In the genomic region with DNA sequence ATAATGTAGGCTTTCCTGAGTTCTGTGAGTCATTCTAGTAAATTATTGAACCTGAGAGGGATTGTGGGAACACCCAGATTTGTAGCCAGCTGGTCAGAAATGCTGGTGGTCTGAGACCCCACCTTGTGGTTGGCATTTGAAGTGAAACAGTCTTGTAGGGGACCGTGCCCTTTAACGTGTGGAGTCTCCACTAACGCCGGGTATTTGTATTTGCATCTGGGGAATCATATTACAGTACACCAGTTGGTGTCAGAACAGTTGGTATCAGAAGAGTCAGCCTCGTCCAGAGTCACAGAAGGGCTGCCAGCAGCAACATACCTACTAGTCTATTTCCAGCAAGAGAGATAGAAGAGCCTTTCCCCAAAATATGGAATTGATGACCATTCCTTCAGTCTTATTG, we compare ENCODE assay signal across 28 cellular contexts. TPM values are rescaled to one million over a fixed set of nuclear protein-coding genes. Genes with fewer than 3 reads are reported as not detected.
DNase-seq lines count a peak whose midpoint lies in the region; ATAC-seq, FAIRE-seq and TF ChIP-seq lines count a peak whose summit lies in the region.
"Had no signal": no experiment of that assay in that cellular context is flagged by ENCODE, and none has a peak within 500 bp of the region (broad histone marks: within the 10 kb centered on the region; RNA-seq: fewer than 3 reads in every experiment).

No MANE protein-coding gene starts in this region.

- 23% methylated on average over 5 of the region's 5 CpGs for WGBS in HepG2 (ENCODE audit: low lambda C conversion rate)

- H3K9ac ChIP-seq in HepG2 (ENCODE audit: insufficient read depth, low read depth, low read length) = no peak overlapping the region

- H3K4me3 ChIP-seq in HepG2 (replicated peaks in 1 of 3; ENCODE audit: insufficient read depth in 1 of 3, low read depth in 2 of 3, low read length in 3 of 3) = no peak overlapping the region
- H3K4me3 ChIP-seq: dorsolateral prefrontal cortex, lower lobe of right lung, PC-9, tibial nerve had no signal

- H3K36me3 Mint-ChIP-seq in brain (no peaks in the 10 kb centered on the region), T-cell (no peaks in the 10 kb centered on the region)
- H3K36me3 Mint-ChIP-seq: CD14-positive monocyte had no signal

- no peaks in the 10 kb centered on the region for H3K9me3 ChIP-seq in HepG2 (ENCODE audit: low read length)
- H3K9me3 ChIP-seq: lower lobe of right lung, tibial nerve had no signal

- BruUV-seq in HepG2 (replicated peaks; lab: Mats Ljungman, UMichigan) = no TSS peak

- H2AFZ ChIP-seq in HepG2 (ENCODE audit: low read length) = no peak overlapping the region
- H2AFZ ChIP-seq: PC-9 had no signal

- DNase-seq in ELF-1 (ENCODE audit: low read depth, low spot score) (peak; percentile 14), NCI-H1694 (lab: John Stamatoyannopoulos, UW) (peak; percentile 22), HepG2 (ENCODE audit: low spot score) (peak; percentile 33), T-cell (no peak), hypothalamus (lab: John Stamatoyannopoulos, UW) (no peak)
- no peak for DNase-seq in activated CD4-positive, alpha-beta T cell treated with anti-CD3 and anti-CD28 coated beads for 1 hour
- DNase-seq: activated CD4-positive, alpha-beta T cell treated with anti-CD3 and anti-CD28 coated beads for 4 hours; activated naive CD4-positive, alpha-beta T cell treated with anti-CD3 and anti-CD28 coated beads, Interleukin-2, amount 50 U/mL, for 16 hours; activated T-cell treated with anti-CD3 and anti-CD28 coated beads, Interleukin-2, amount 50 U/mL, for 72 hours; aorta; central memory CD4-positive, alpha-beta T cell; dorsolateral prefrontal cortex; GOT3; lower lobe of right lung; NCI-H1436; SIG-M5; stimulated activated CD4-positive, alpha-beta T cell treated with anti-CD3 and anti-CD28 coated beads, Interleukin-12 subunit alpha, Interleukin-12 subunit beta, amount 100 ng/mL, for 4 hours; stimulated activated CD4-positive, alpha-beta T cell treated with anti-CD3 and anti-CD28 coated beads, Interleukin-4, amount 100 ng/mL, for 4 hours; stimulated activated naive CD8-positive, alpha-beta T cell treated with anti-CD3 and anti-CD28 coated beads, Interleukin-15, amount 100 ng/mL, for 72 hours had no signal

- no peak for TF ChIP-seq POLR2A in HepG2 (IDR thresholded peaks at IDR 0.05; ENCODE audit: insufficient read depth in 1 of 2, low read depth in 2 of 2, low read length in 2 of 2)

- TF ChIP-seq EP300 in HepG2 (IDR thresholded peaks at IDR 0.05; ENCODE audit: low read depth in 2 of 2, low read length in 2 of 2) (no peak), HepG2 (CRISPR knock-in tag; IDR thresholded peaks at IDR 0.05; ENCODE audit: borderline replicate concordance) (no peak)

- in situ Hi-C loops in HepG2 (cut with HindIII; ENCODE audit: extremely low pct_ligation_motif_present, low pct_unique_long_range_greater_than_20kb) = no loop called here

- H3K27ac Mint-ChIP-seq in brain (peak overlapping the region in 4 of 5 experiments; percentile 9 to 40 (median 34)), T-cell (no peak overlapping the region)
- H3K27ac Mint-ChIP-seq: activated T-cell treated with anti-CD3 and anti-CD28 coated beads, Interleukin-2, amount 50 U/mL, for 72 hours; CD14-positive monocyte; T-helper 1 cell treated with Interleukin-12 subunit alpha and Interleukin-12 subunit beta and Interleukin-4 antibody, amounts not matched to agents 30 μg/mL and 1 μg/mL, for 36 hours had no signal

- H3K27ac ChIP-seq in HepG2 (ENCODE audit: extremely low read length, insufficient read depth, low read length) = no peak overlapping the region
- H3K27ac ChIP-seq: dorsolateral prefrontal cortex, epithelial cell of prostate, lower lobe of right lung, PC-9, tibial nerve had no signal

- peaks cover 76% of the 10 kb centered on the region for H3K4me1 ChIP-seq in HepG2 (ENCODE audit: insufficient read depth, low read length)
- H3K4me1 ChIP-seq: lower lobe of right lung, tibial nerve had no signal

- no peak for TF ChIP-seq RAD21 in HepG2 (CRISPR knock-in tag; IDR thresholded peaks at IDR 0.05)

- H4K20me1 ChIP-seq in HepG2 (ENCODE audit: insufficient read depth, low read length) = no peaks in the 10 kb centered on the region

- ATAC-seq in HepG2 = peak; percentile 45
- ATAC-seq in T-cell (replicated peaks in 1 of 4) = no peak
- no peak for ATAC-seq in SK-N-SH treated with all-trans-retinoic acid at 6 μM for 48 hours
- ATAC-seq: activated T-cell treated with anti-CD3 and anti-CD28 coated beads, Interleukin-2, amount 50 U/mL, for 72 hours; lower lobe of right lung; stimulated activated naive CD8-positive, alpha-beta T cell treated with anti-CD3 and anti-CD28 coated beads, Interleukin-15, amount 100 ng/mL, for 72 hours had no signal

- H3K27me3 Mint-ChIP-seq in brain (no peaks in the 10 kb centered on the region), T-cell (no peaks in the 10 kb centered on the region)
- H3K27me3 Mint-ChIP-seq: IgD-negative memory B cell; stimulated activated naive CD8-positive, alpha-beta T cell treated with anti-CD3 and anti-CD28 coated beads, Interleukin-15, amount 100 ng/mL, for 72 hours had no signal

- H3K9me3 Mint-ChIP-seq in brain (peaks cover 0 to 4% (median 2%) of the 10 kb centered on the region in 5 experiments), T-cell (no peaks in the 10 kb centered on the region)
- H3K9me3 Mint-ChIP-seq: activated T-cell treated with anti-CD3 and anti-CD28 coated beads, Interleukin-2, amount 50 U/mL, for 72 hours; IgD-negative memory B cell; stimulated activated naive CD8-positive, alpha-beta T cell treated with anti-CD3 and anti-CD28 coated beads, Interleukin-15, amount 100 ng/mL, for 72 hours; T-helper 1 cell treated with Interleukin-12 subunit alpha and Interleukin-12 subunit beta and Interleukin-4 antibody, amounts not matched to agents 30 μg/mL and 1 μg/mL, for 36 hours had no signal

- H3K79me2 ChIP-seq in HepG2 (ENCODE audit: insufficient read depth, low read length) = no peaks in the 10 kb centered on the region

- CTCF ChIA-PET in HepG2 (lab: Yijun Ruan, JAX; ENCODE audit: low intra/inter-chr PET ratio, low total read pairs) (interaction anchor here (1.8 kb wide), 1 partner anchor 19 kb away, joined by 4 read pairs; no protein-coding TSS in a partner anchor), T-cell (lab: Charles Lee) (interaction anchor here in 1 of 2 donors (0.7 kb wide), 1 partner anchor 82 kb away, joined by 4 read pairs; no protein-coding TSS in a partner anchor)

- peak overlapping the region; percentile 8 for H3K4me2 ChIP-seq in HepG2 (ENCODE audit: low read depth, low read length)
- H3K4me2 ChIP-seq: PC-9 had no signal

- POLR2A ChIA-PET in HepG2 (lab: Yijun Ruan, JAX) = interaction anchor here (1.2 kb wide), 1 partner anchor 43 kb away, joined by 4 read pairs; the partner anchor contains the start of gene TMEM177
- POLR2A ChIA-PET in T-cell (lab: Charles Lee) = no interaction called here

- H3K4me1 Mint-ChIP-seq in brain = peaks cover 20% of the 10 kb centered on the region
- H3K4me1 Mint-ChIP-seq in T-cell = peaks cover 0 to 5% (median 1%) of the 10 kb centered on the region in 3 donors
- H3K4me1 Mint-ChIP-seq: CD14-positive monocyte, IgD-negative memory B cell had no signal

- intact Hi-C loops in HepG2 (cut with micrococcal nuclease; ENCODE audit: unreplicated experiment) = no loop called here

- TF ChIP-seq CTCF in brain (conservative IDR thresholded peaks at IDR 0.05) (no peak), HepG2 (CRISPR knock-in tag; IDR thresholded peaks at IDR 0.05) (peak; percentile 40; the same call in 1 of the 2 replicates)

- no peak for FAIRE-seq in HepG2 (lab: Jason Lieb, UNC)
- FAIRE-seq: D721Med had no signal

- H3K27me3 ChIP-seq in HepG2 (ENCODE audit: control insufficient read depth in 1 of 2, insufficient read depth in 2 of 2, low read length in 2 of 2) = peaks cover 0 to 28% of the 10 kb centered on the region in 2 experiments; a peak in 3 of 5 replicates
- H3K27me3 ChIP-seq: dorsolateral prefrontal cortex, tibial nerve had no signal

- no peaks in the 10 kb centered on the region for H3K36me3 ChIP-seq in HepG2 (replicated peaks in 1 of 2; ENCODE audit: control insufficient read depth in 1 of 2, insufficient read depth in 2 of 2, low read length in 2 of 2)
- H3K36me3 ChIP-seq: lower lobe of right lung, tibial nerve had no signal

- H3K4me3 Mint-ChIP-seq in brain = no peak overlapping the region
- no peak overlapping the region for H3K4me3 Mint-ChIP-seq in T-cell
- H3K4me3 Mint-ChIP-seq: activated T-cell treated with anti-CD3 and anti-CD28 coated beads, Interleukin-2, amount 50 U/mL, for 72 hours; CD14-positive monocyte; IgD-negative memory B cell; stimulated activated naive CD8-positive, alpha-beta T cell treated with anti-CD3 and anti-CD28 coated beads, Interleukin-15, amount 100 ng/mL, for 72 hours; T-helper 1 cell treated with Interleukin-12 subunit alpha and Interleukin-12 subunit beta and Interleukin-4 antibody, amounts not matched to agents 30 μg/mL and 1 μg/mL, for 36 hours had no signal

RNA-seq across cellular contexts. Expression of gene PTPN4, which starts 38.3 kb away (rescaled TPM):
- 4.4 TPM for polyA plus RNA-seq in brain (ENCODE audit: insufficient read depth, low read depth, low replicate concordance)
- 34.6 and 40.4 TPM in 2 replicates for total RNA-seq in HepG2 (2016; rRNA removed; fragmentation: Illumina TruSeq; extraction: Trizol)
- total RNA-seq in HepG2 (2016; cell fraction: cytosol; rRNA removed; fragmentation: Illumina TruSeq; extraction: Trizol; ENCODE audit: low read depth) = 42.5 and 43.6 TPM in 2 replicates
- 38.0 and 42.0 TPM in 2 replicates for total RNA-seq in HepG2 (2016; cell fraction: insoluble cytoplasmic fraction; rRNA removed; fragmentation: Illumina TruSeq; extraction: Trizol)
- total RNA-seq in HepG2 (2016; cell fraction: membrane; rRNA removed; fragmentation: Illumina TruSeq; extraction: Trizol) = 38.5 and 42.3 TPM in 2 replicates
- 46.5 and 59.3 TPM in 2 replicates for total RNA-seq in HepG2 (2016; cell fraction: nucleus; rRNA removed; fragmentation: Illumina TruSeq; extraction: Trizol)
- 20.3 and 21.7 TPM in 2 replicates for polyA plus RNA-seq in HepG2 (2011; rRNA removed)
- 5.8 and 7.6 TPM in 2 replicates for polyA plus RNA-seq in HepG2 (2011; cell fraction: cytosol; rRNA removed)
- polyA plus RNA-seq in HepG2 (2011; cell fraction: nucleus; rRNA removed) = 21.9 and 22.6 TPM in 2 replicates
- 8.1 and 8.3 TPM in 2 replicates for polyA plus RNA-seq in HepG2 (2012)
- polyA plus RNA-seq in HepG2 (2016; cell fraction: cytosol; fragmentation: Illumina TruSeq; extraction: Trizol; ENCODE audit: low read depth) = 3.4 and 4.0 TPM in 2 replicates
- polyA plus RNA-seq in HepG2 (2016; cell fraction: insoluble cytoplasmic fraction; fragmentation: Illumina TruSeq; extraction: Trizol; ENCODE audit: low read depth) = 16.3 and 19.3 TPM in 2 replicates
- polyA plus RNA-seq in HepG2 (2016; cell fraction: membrane; fragmentation: Illumina TruSeq; extraction: Trizol; ENCODE audit: low read depth) = 5.1 and 9.5 TPM in 2 replicates
- 17.2 and 24.4 TPM in 2 replicates for polyA plus RNA-seq in HepG2 (2016; cell fraction: nucleus; fragmentation: Illumina TruSeq; extraction: Trizol; ENCODE audit: insufficient read depth, low read depth)
- 60.8 and 71.6 TPM in 2 replicates for polyA minus RNA-seq in HepG2 (2011; rRNA and poly(A)+ RNA removed; ENCODE audit: low replicate concordance)
- polyA minus RNA-seq in HepG2 (2011; cell fraction: cytosol; rRNA and poly(A)+ RNA removed) = 27.8 and 28.0 TPM in 2 replicates
- polyA minus RNA-seq in HepG2 (2011; cell fraction: nucleus; rRNA and poly(A)+ RNA removed) = 139 and 141 TPM in 2 replicates
- 100 to 1,000 TPM; 105 to 134 (median 126) TPM for total RNA-seq in T-cell

RNA-seq across cellular contexts. Expression of gene TMEM177, which starts 42.5 kb away (rescaled TPM):
- 6.9 TPM for polyA plus RNA-seq in brain (ENCODE audit: insufficient read depth, low read depth, low replicate concordance)
- total RNA-seq in HepG2 (2016; rRNA removed; fragmentation: Illumina TruSeq; extraction: Trizol) = 44.7 and 47.9 TPM in 2 replicates
- total RNA-seq in HepG2 (2016; cell fraction: cytosol; rRNA removed; fragmentation: Illumina TruSeq; extraction: Trizol; ENCODE audit: low read depth) = 15.4 and 16.3 TPM in 2 replicates
- total RNA-seq in HepG2 (2016; cell fraction: insoluble cytoplasmic fraction; rRNA removed; fragmentation: Illumina TruSeq; extraction: Trizol) = 47.5 and 49.2 TPM in 2 replicates
- total RNA-seq in HepG2 (2016; cell fraction: membrane; rRNA removed; fragmentation: Illumina TruSeq; extraction: Trizol) = 27.3 and 32.1 TPM in 2 replicates
- 26.1 and 27.7 TPM in 2 replicates for total RNA-seq in HepG2 (2016; cell fraction: nucleus; rRNA removed; fragmentation: Illumina TruSeq; extraction: Trizol)
- polyA plus RNA-seq in HepG2 (2011; rRNA removed) = 34.7 and 46.6 TPM in 2 replicates
- polyA plus RNA-seq in HepG2 (2011; cell fraction: cytosol; rRNA removed) = 34.2 and 43.3 TPM in 2 replicates
- 46.4 and 51.6 TPM in 2 replicates for polyA plus RNA-seq in HepG2 (2011; cell fraction: nucleus; rRNA removed)
- polyA plus RNA-seq in HepG2 (2012) = 20.5 and 32.1 TPM in 2 replicates
- polyA plus RNA-seq in HepG2 (2016; cell fraction: cytosol; fragmentation: Illumina TruSeq; extraction: Trizol; ENCODE audit: low read depth) = 12.8 and 13.4 TPM in 2 replicates
- polyA plus RNA-seq in HepG2 (2016; cell fraction: insoluble cytoplasmic fraction; fragmentation: Illumina TruSeq; extraction: Trizol; ENCODE audit: low read depth) = 62.8 and 62.9 TPM in 2 replicates
- 19.9 and 21.6 TPM in 2 replicates for polyA plus RNA-seq in HepG2 (2016; cell fraction: membrane; fragmentation: Illumina TruSeq; extraction: Trizol; ENCODE audit: low read depth)
- polyA plus RNA-seq in HepG2 (2016; cell fraction: nucleus; fragmentation: Illumina TruSeq; extraction: Trizol; ENCODE audit: insufficient read depth, low read depth) = 41.1 and 43.7 TPM in 2 replicates
- polyA minus RNA-seq in HepG2 (2011; rRNA and poly(A)+ RNA removed; ENCODE audit: low replicate concordance) = 22.7 and 58.5 TPM in 2 replicates
- 13.8 and 15.2 TPM in 2 replicates for polyA minus RNA-seq in HepG2 (2011; cell fraction: cytosol; rRNA and poly(A)+ RNA removed)
- polyA minus RNA-seq in HepG2 (2011; cell fraction: nucleus; rRNA and poly(A)+ RNA removed) = 49.2 and 53.5 TPM in 2 replicates
- total RNA-seq in T-cell = 10 to 100 TPM in 3 of 5 donors, 1 to 10 TPM in 2; 3.3 to 18.4 (median 16.1) TPM

Comparison
In these comparisons a context has a peak if more than half of its experiments do, and no peak if none do; other contexts are left out.
1. DNase-seq: peak in ELF-1 (single experiment), NCI-H1694 (single experiment) and HepG2 (single experiment); none in T-cell (0 of 34), activated CD4-positive, alpha-beta T cell treated with anti-CD3 and anti-CD28 coated beads for 1 hour (single experiment) and hypothalamus (0 of 51).
2. H3K27ac Mint-ChIP-seq: peak in brain (4 of 5); none in T-cell (0 of 2).